1 cellular context compared by ENCODE assay signal in genomic region chr9:108483676-108484075, GRCh38.
TF ChIP-seq lines count a peak whose summit lies in the region.

No MANE protein-coding gene starts in this region.

TF ChIP-seq in H1, 55 proteins besides CTCF, POLR2A, EP300 and RAD21:
- TF ChIP-seq RFX5 (IDR thresholded peaks at IDR 0.05; ENCODE audit: borderline replicate concordance, low read depth, low read length) (no peak), SUZ12 (IDR thresholded peaks at IDR 0.05; ENCODE audit: low read length) (no peak), BACH1 (IDR thresholded peaks at IDR 0.05; ENCODE audit: low read length) (no peak), TAF1 (IDR thresholded peaks at IDR 0.05; ENCODE audit: low read depth, low read length) (no peak), SIX5 (IDR thresholded peaks at IDR 0.05; ENCODE audit: low read depth, low read length) (no peak), CREB1 (IDR thresholded peaks at IDR 0.05) (no peak), SP2 (IDR thresholded peaks at IDR 0.05; ENCODE audit: low read length) (no peak), SP1 (IDR thresholded peaks at IDR 0.05; ENCODE audit: low read depth, low read length) (no peak), EGR1 (IDR thresholded peaks at IDR 0.05; ENCODE audit: borderline replicate concordance, low read depth, low read length) (no peak), RXRA (IDR thresholded peaks at IDR 0.05; ENCODE audit: insufficient read depth, low read depth, low read length) (no peak), JUN (IDR thresholded peaks at IDR 0.05; ENCODE audit: low read depth, low read length) (no peak), TCF12 (IDR thresholded peaks at IDR 0.05; ENCODE audit: low read depth, low read length) (no peak), RNF2 (IDR thresholded peaks at IDR 0.05; ENCODE audit: borderline replicate concordance, low read depth, low read length, missing control alignments, poor library complexity, severe bottlenecking) (no peak), CHD2 (IDR thresholded peaks at IDR 0.05; ENCODE audit: low read length) (no peak), SP4 (IDR thresholded peaks at IDR 0.05; ENCODE audit: low read length) (no peak), GABPA (IDR thresholded peaks at IDR 0.05; ENCODE audit: borderline replicate concordance, insufficient read depth, low read length) (no peak), GTF2F1 (IDR thresholded peaks at IDR 0.05; ENCODE audit: borderline replicate concordance, low read depth, low read length) (no peak), CBX8 (IDR thresholded peaks at IDR 0.05; ENCODE audit: borderline replicate concordance, low read depth, low read length) (no peak), ZNF274 (IDR thresholded peaks at IDR 0.05; ENCODE audit: borderline replicate concordance, extremely low read depth, low read length) (no peak)
